In the genomic region with DNA sequence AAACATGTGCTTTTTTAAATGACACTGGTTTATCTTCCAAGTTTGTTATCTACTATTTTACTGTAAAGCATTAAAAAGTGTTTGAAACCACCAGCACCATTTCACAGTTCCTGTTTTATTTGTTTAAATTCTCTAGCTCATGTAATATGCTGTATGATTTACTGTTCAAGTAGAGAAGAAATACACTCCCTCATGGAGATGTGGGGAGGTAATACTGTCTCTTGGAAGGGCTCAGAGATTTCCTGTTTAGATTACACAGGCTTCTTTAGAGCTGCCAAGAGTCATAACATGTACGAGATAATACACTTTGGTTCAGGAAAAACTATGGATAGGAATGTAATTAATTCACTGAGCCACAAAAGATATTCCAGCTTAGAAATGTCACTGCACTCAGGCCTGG, we compare ENCODE assay signal across 24 cellular contexts.
DNase-seq lines count a peak whose midpoint lies in the region; ATAC-seq and TF ChIP-seq lines count a peak whose summit lies in the region.
"Had no signal": no experiment of that assay in that cellular context is flagged by ENCODE, and none has a peak within 500 bp of the region (broad histone marks: within the 10 kb centered on the region; RNA-seq: fewer than 3 reads in every experiment).

No MANE protein-coding gene starts in this region.

- H3K4me1 Mint-ChIP-seq in IgD-negative memory B cell (peaks cover 19 to 34% (median 29%) of the 10 kb centered on the region in 3 donors), activated B cell treated with CpG ODN at 0.5 μM for 24 hours (peaks cover 47% of the 10 kb centered on the region)
- peaks cover 33% of the 10 kb centered on the region for H3K4me1 Mint-ChIP-seq in stimulated activated memory B cell treated with anti-CD40 and anti-IgM and Interleukin-4, amounts not matched to agents 10 μg/mL and 1 μg/mL and 100 μg/mL, for 72 hours
- H3K4me1 Mint-ChIP-seq: naive thymus-derived CD4-positive, alpha-beta T cell had no signal

- no peak overlapping the region for H3K4me2 ChIP-seq in hepatocyte

- POLR2A ChIA-PET in activated B cell treated with CpG ODN at 0.5 μM for 24 hours (lab: Charles Lee), result interaction anchor here (0.8 kb wide), 1 partner anchor 330 kb away, joined by 3 read pairs; no protein-coding TSS in a partner anchor

- H3K36me3 ChIP-seq in left lung, result no peaks in the 10 kb centered on the region
- no peaks in the 10 kb centered on the region for H3K36me3 ChIP-seq in hepatocyte (replicated peaks; ENCODE audit: insufficient read depth, low read depth)
- H3K36me3 ChIP-seq: BE2C, prostate gland, WERI-Rb-1 had no signal

- peaks cover 2% of the 10 kb centered on the region for H3K79me2 ChIP-seq in hepatocyte

- H3K4me1 ChIP-seq in left lung (peaks cover 5 to 7% of the 10 kb centered on the region in 2 donors), hepatocyte (ENCODE audit: insufficient read depth) (peaks cover 9% of the 10 kb centered on the region)
- H3K4me1 ChIP-seq: BE2C had no signal

- DNase-seq in activated B cell treated with CpG ODN at 0.5 μM for 24 hours (no peak), left lung (no peak), NCI-H2227 (lab: John Stamatoyannopoulos, UW; ENCODE audit: unreplicated experiment) (no peak), hepatocyte (ENCODE audit: low spot score) (no peak)
- DNase-seq: activated CD8-positive, alpha-beta T cell treated with anti-CD3 and anti-CD28 coated beads for 36 hours; activated T-cell treated with anti-CD3 and anti-CD28 coated beads, Interleukin-2, amount 50 U/mL, for 48 hours; BE2C; foreskin melanocyte; naive thymus-derived CD4-positive, alpha-beta T cell; NCI-H1694 treated with DMSO at 0.1 percent for 48 hours; NCI-H345; NK-92 treated with Interleukin-12 subunit alpha and Interleukin-12 subunit beta, amount 100 ng/mL, for 24 hours; Right ventricle myocardium superior; stimulated activated CD4-positive, alpha-beta T cell treated with anti-CD3 and anti-CD28 coated beads, Interleukin-12 subunit alpha, Interleukin-12 subunit beta, amount 100 ng/mL, for 4 hours; T-helper 1 cell; WERI-Rb-1 had no signal

- ATAC-seq in activated B cell treated with CpG ODN at 0.5 μM for 24 hours (ENCODE audit: low read depth) (peak; percentile 61), left lung (peak; percentile 31), GM19035 (IDR thresholded peaks at IDR 0.05; ENCODE audit: unreplicated experiment) (no peak), GM21390 (IDR thresholded peaks at IDR 0.05; ENCODE audit: unreplicated experiment) (no peak)
- ATAC-seq in stimulated activated memory B cell treated with anti-CD40 and anti-IgM and Interleukin-4, amounts not matched to agents 10 μg/mL and 1 μg/mL and 100 μg/mL, for 72 hours, result peak; percentile 70
- ATAC-seq: activated CD8-positive, alpha-beta T cell treated with anti-CD3 and anti-CD28 coated beads for 36 hours had no signal

- no peaks in the 10 kb centered on the region for H3K9me2 ChIP-seq in hepatocyte (replicated peaks; ENCODE audit: insufficient read depth)

- H3K27ac ChIP-seq in left lung, result peak overlapping the region in 1 of 2 donors; percentile 45
- H3K27ac ChIP-seq in hepatocyte, result no peak overlapping the region
- H3K27ac ChIP-seq: coronary artery, WERI-Rb-1 had no signal

- no peak overlapping the region for H2AFZ ChIP-seq in hepatocyte

- H3K9me3 Mint-ChIP-seq in IgD-negative memory B cell (peaks cover 0 to 3% (median 2%) of the 10 kb centered on the region in 3 donors), activated B cell treated with CpG ODN at 0.5 μM for 24 hours (peaks cover 3% of the 10 kb centered on the region)
- peaks cover 2% of the 10 kb centered on the region for H3K9me3 Mint-ChIP-seq in stimulated activated memory B cell treated with anti-CD40 and anti-IgM and Interleukin-4, amounts not matched to agents 10 μg/mL and 1 μg/mL and 100 μg/mL, for 72 hours
- H3K9me3 Mint-ChIP-seq: activated CD8-positive, alpha-beta T cell treated with anti-CD3 and anti-CD28 coated beads for 36 hours; brain had no signal

- H3K27ac Mint-ChIP-seq in IgD-negative memory B cell, result peak overlapping the region; percentile 80 to 97 (median 96)
- peak overlapping the region; percentile 91 for H3K27ac Mint-ChIP-seq in activated B cell treated with CpG ODN at 0.5 μM for 24 hours
- peak overlapping the region; percentile 93 for H3K27ac Mint-ChIP-seq in stimulated activated memory B cell treated with anti-CD40 and anti-IgM and Interleukin-4, amounts not matched to agents 10 μg/mL and 1 μg/mL and 100 μg/mL, for 72 hours
- H3K27ac Mint-ChIP-seq: activated CD8-positive, alpha-beta T cell treated with anti-CD3 and anti-CD28 coated beads for 36 hours; activated naive CD8-positive, alpha-beta T cell; naive thymus-derived CD4-positive, alpha-beta T cell had no signal

- no peaks in the 10 kb centered on the region for H3K27me3 Mint-ChIP-seq in IgD-negative memory B cell
- peaks cover under 1% of the 10 kb centered on the region for H3K27me3 Mint-ChIP-seq in activated B cell treated with CpG ODN at 0.5 μM for 24 hours
- H3K27me3 Mint-ChIP-seq in stimulated activated memory B cell treated with anti-CD40 and anti-IgM and Interleukin-4, amounts not matched to agents 10 μg/mL and 1 μg/mL and 100 μg/mL, for 72 hours, result peaks cover 1% of the 10 kb centered on the region
- H3K27me3 Mint-ChIP-seq: activated naive CD8-positive, alpha-beta T cell; brain had no signal

- H3K9me3 ChIP-seq in left lung (no peaks in the 10 kb centered on the region), hepatocyte (ENCODE audit: low read depth) (no peaks in the 10 kb centered on the region)
- H3K9me3 ChIP-seq: BE2C, prostate gland had no signal

- H3K4me3 ChIP-seq in left lung, result no peak overlapping the region
- no peak overlapping the region for H3K4me3 ChIP-seq in hepatocyte
- H3K4me3 ChIP-seq: coronary artery, prostate gland had no signal

- intact Hi-C loops in activated B cell treated with CpG ODN at 0.5 μM for 24 hours (cut with micrococcal nuclease) (no loop called here), left lung (cut with DNase I) (no loop called here)

- 57% methylated on average over 1 of the region's 1 CpG for WGBS in hepatocyte (ENCODE audit: low lambda C conversion rate, missing lambda C conversion rate)

- H4K20me1 ChIP-seq in hepatocyte (ENCODE audit: insufficient read depth, poor library complexity, severe bottlenecking), result no peaks in the 10 kb centered on the region

- CTCF ChIA-PET in activated B cell treated with CpG ODN at 0.5 μM for 24 hours (lab: Charles Lee), result interaction anchor here (0.9 kb wide), 1 partner anchor 38 kb away, joined by 3 read pairs; no protein-coding TSS in a partner anchor

- H3K27me3 ChIP-seq in left lung, result no peaks in the 10 kb centered on the region
- no peaks in the 10 kb centered on the region for H3K27me3 ChIP-seq in hepatocyte
- H3K27me3 ChIP-seq: BE2C had no signal

- H3K4me3 Mint-ChIP-seq in IgD-negative memory B cell, result peak overlapping the region in 3 of 4 donors; percentile 27 to 79 (median 77)
- peak overlapping the region; percentile 56 for H3K4me3 Mint-ChIP-seq in activated B cell treated with CpG ODN at 0.5 μM for 24 hours
- H3K4me3 Mint-ChIP-seq in stimulated activated memory B cell treated with anti-CD40 and anti-IgM and Interleukin-4, amounts not matched to agents 10 μg/mL and 1 μg/mL and 100 μg/mL, for 72 hours, result no peak overlapping the region
- H3K4me3 Mint-ChIP-seq: activated CD8-positive, alpha-beta T cell treated with anti-CD3 and anti-CD28 coated beads for 36 hours; activated naive CD8-positive, alpha-beta T cell; brain; naive thymus-derived CD4-positive, alpha-beta T cell had no signal

- H3K36me3 Mint-ChIP-seq in IgD-negative memory B cell, result peaks cover 2% of the 10 kb centered on the region
- peaks cover 3% of the 10 kb centered on the region for H3K36me3 Mint-ChIP-seq in activated B cell treated with CpG ODN at 0.5 μM for 24 hours (ENCODE audit: low read depth)
- peaks cover 1% of the 10 kb centered on the region for H3K36me3 Mint-ChIP-seq in stimulated activated memory B cell treated with anti-CD40 and anti-IgM and Interleukin-4, amounts not matched to agents 10 μg/mL and 1 μg/mL and 100 μg/mL, for 72 hours
- H3K36me3 Mint-ChIP-seq: activated naive CD8-positive, alpha-beta T cell; brain; naive thymus-derived CD4-positive, alpha-beta T cell had no signal

- TF ChIP-seq CTCF in activated B cell treated with CpG ODN at 0.5 μM for 24 hours (IDR thresholded peaks at IDR 0.05) (no peak), left lung (IDR thresholded peaks at IDR 0.05) (no peak), hepatocyte (IDR thresholded peaks at IDR 0.05; ENCODE audit: poor library complexity) (no peak)

Comparison
In these comparisons a context has a peak if more than half of its experiments do, and no peak if none do; other contexts are left out.
1. ATAC-seq: peak in activated B cell treated with CpG ODN at 0.5 μM for 24 hours (single experiment), left lung (single experiment) and stimulated activated memory B cell treated with anti-CD40 and anti-IgM and Interleukin-4, amounts not matched to agents 10 μg/mL and 1 μg/mL and 100 μg/mL, for 72 hours (single experiment); none in GM19035 (single experiment) and GM21390 (single experiment).
2. Peak in every context shown above with its lines, with median percentiles within 50 percentile points of each other: H3K27ac Mint-ChIP-seq.